In genomic region chr2:237968048-237968862, GRCh38 we compare ENCODE assay signal across 8 cellular contexts. TPM values are rescaled to one million over a fixed set of nuclear protein-coding genes. Genes with fewer than 3 reads are reported as not detected.
A peak's percentile ranks its signal among the peaks of the same experiment; 100 is the strongest.
DNase-seq lines count a peak whose midpoint lies in the region; ATAC-seq, FAIRE-seq and TF ChIP-seq lines count a peak whose summit lies in the region.

No MANE protein-coding gene starts in this region.

- H3K9me3 Mint-ChIP-seq in T-helper 2 cell treated with Interferon-gamma antibody and Interleukin-4, amounts not matched to agents 5 μg/mL and 100 μg/mL, for 36 hours = peaks cover 5% of the 10 kb centered on the region

- DNase-seq in AG08395 (ENCODE audit: low spot score) (peak; percentile 92), kidney (no peak), NCI-H69 (lab: John Stamatoyannopoulos, UW) (no peak)
- peak; percentile 70 for DNase-seq in T-helper 2 cell treated with Interferon-gamma antibody and Interleukin-4, amounts not matched to agents 5 μg/mL and 100 μg/mL, for 36 hours (ENCODE audit: low spot score)
- peak; percentile 45 for DNase-seq in central memory CD4-positive, alpha-beta T cell
- peak; percentile 43 to 46 for DNase-seq in stimulated activated CD4-positive, alpha-beta T cell treated with anti-CD3 and anti-CD28 coated beads, Interleukin-2, amount 100 ng/mL, for 24 hours

- H3K27ac Mint-ChIP-seq in T-helper 2 cell treated with Interferon-gamma antibody and Interleukin-4, amounts not matched to agents 5 μg/mL and 100 μg/mL, for 36 hours = peak overlapping the region; percentile 94

- H3K4me3 ChIP-seq in kidney (ENCODE audit: low read length in 2 of 2) = peak overlapping the region; percentile 76

- FAIRE-seq in kidney (lab: Jason Lieb, UNC) = no peak

- peaks cover 36% of the 10 kb centered on the region for H3K4me1 Mint-ChIP-seq in T-helper 2 cell treated with Interferon-gamma antibody and Interleukin-4, amounts not matched to agents 5 μg/mL and 100 μg/mL, for 36 hours (ENCODE audit: low read depth)

- H3K4me3 Mint-ChIP-seq in T-helper 2 cell treated with Interferon-gamma antibody and Interleukin-4, amounts not matched to agents 5 μg/mL and 100 μg/mL, for 36 hours = peak overlapping the region; percentile 95

- intact Hi-C loops in kidney (cut with DNase I) = no loop called here

- peak; percentile 7 for TF ChIP-seq CTCF in kidney (IDR thresholded peaks at IDR 0.05; ENCODE audit: borderline replicate concordance, extremely low read depth, insufficient read depth)

- H3K27ac ChIP-seq in kidney (ENCODE audit: low read depth in 2 of 2, low read length in 2 of 2) = peak overlapping the region in 1 of 2 donors; percentile 18

- H3K4me1 ChIP-seq in kidney (ENCODE audit: control insufficient read depth in 1 of 2, insufficient read depth in 1 of 2, low read depth in 1 of 2, low read length in 2 of 2) = peaks cover 9 to 16% of the 10 kb centered on the region in 2 donors

- H3K36me3 Mint-ChIP-seq in T-helper 2 cell treated with Interferon-gamma antibody and Interleukin-4, amounts not matched to agents 5 μg/mL and 100 μg/mL, for 36 hours (ENCODE audit: low read depth) = peaks cover 31% of the 10 kb centered on the region

- ATAC-seq in GM18868 (IDR thresholded peaks at IDR 0.05; ENCODE audit: unreplicated experiment) (peak; percentile 42), HG03442 (IDR thresholded peaks at IDR 0.05; ENCODE audit: unreplicated experiment) (peak; percentile 41)

- no peaks in the 10 kb centered on the region for H3K27me3 Mint-ChIP-seq in T-helper 2 cell treated with Interferon-gamma antibody and Interleukin-4, amounts not matched to agents 5 μg/mL and 100 μg/mL, for 36 hours (ENCODE audit: low read depth)

- no peaks in the 10 kb centered on the region for H3K36me3 ChIP-seq in kidney (ENCODE audit: control insufficient read depth in 1 of 2, insufficient read depth in 2 of 2, low read length in 2 of 2)

- H3K9me3 ChIP-seq in kidney (ENCODE audit: control insufficient read depth in 1 of 2, low read length in 2 of 2) = no peaks in the 10 kb centered on the region

- peak overlapping the region; percentile 75 to 84 for H3K9ac ChIP-seq in kidney (ENCODE audit: low read length in 2 of 2)

RNA-seq across cellular contexts. Expression of gene UBE2F, which starts 1.4 kb away (rescaled TPM):
- total RNA-seq in kidney = 34.5 TPM
- polyA plus RNA-seq in kidney (ENCODE audit: insufficient read depth, low read depth, low replicate concordance) = 68.7 TPM

Comparison
In these comparisons a context has a peak if more than half of its experiments do, and no peak if none do; other contexts are left out.
1. DNase-seq: peak in AG08395 (single experiment), T-helper 2 cell treated with Interferon-gamma antibody and Interleukin-4, amounts not matched to agents 5 μg/mL and 100 μg/mL, for 36 hours (single experiment), central memory CD4-positive, alpha-beta T cell (single experiment) and stimulated activated CD4-positive, alpha-beta T cell treated with anti-CD3 and anti-CD28 coated beads, Interleukin-2, amount 100 ng/mL, for 24 hours (2 of 2); none in kidney (single experiment) and NCI-H69 (single experiment).